In the genomic region with DNA sequence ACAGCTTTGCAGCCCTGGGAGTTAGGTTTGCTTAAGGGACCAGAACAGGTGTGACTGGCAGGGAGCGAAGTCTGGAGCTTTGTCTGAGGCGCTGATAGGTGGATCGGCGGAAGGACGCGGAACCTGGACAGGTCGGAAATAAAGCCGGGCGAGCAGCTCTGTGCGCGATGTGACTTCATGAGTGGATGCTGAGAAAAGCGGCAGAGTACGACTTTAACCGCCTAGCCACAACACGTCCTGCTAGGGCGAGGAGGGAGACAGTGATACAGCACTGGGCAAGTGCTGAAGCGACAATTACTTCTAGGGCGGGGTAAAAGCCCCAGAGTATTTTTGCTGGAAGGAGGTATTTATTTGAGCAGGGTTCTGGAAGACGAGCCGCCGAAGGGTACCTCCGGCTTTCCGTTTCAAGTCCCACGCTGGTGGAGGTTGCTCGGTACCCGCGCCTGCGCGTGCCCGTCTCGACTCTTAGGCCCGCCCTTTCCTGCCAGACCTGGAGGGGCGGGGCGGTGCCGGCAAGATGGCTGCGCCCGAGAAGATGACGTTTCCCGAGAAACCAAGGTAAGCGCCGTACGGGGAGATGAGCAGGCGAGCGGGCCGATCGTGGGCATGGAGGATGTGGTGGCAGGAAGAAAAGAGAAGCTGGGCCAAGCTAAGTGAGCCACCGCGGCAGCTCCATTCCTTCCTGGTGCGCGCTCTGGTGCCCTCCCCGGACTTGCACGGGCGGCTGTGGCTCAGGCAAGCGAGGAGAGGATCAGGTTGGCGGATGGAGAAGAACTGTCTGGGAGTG, we compare ENCODE assay signal across 8 cellular contexts. TPM values are rescaled to one million over a fixed set of nuclear protein-coding genes. Genes with fewer than 3 reads are reported as not detected.
A peak's percentile ranks its signal among the peaks of the same experiment; 100 is the strongest.
DNase-seq lines count a peak whose midpoint lies in the region; ATAC-seq and TF ChIP-seq lines count a peak whose summit lies in the region.

A gene with protein sequence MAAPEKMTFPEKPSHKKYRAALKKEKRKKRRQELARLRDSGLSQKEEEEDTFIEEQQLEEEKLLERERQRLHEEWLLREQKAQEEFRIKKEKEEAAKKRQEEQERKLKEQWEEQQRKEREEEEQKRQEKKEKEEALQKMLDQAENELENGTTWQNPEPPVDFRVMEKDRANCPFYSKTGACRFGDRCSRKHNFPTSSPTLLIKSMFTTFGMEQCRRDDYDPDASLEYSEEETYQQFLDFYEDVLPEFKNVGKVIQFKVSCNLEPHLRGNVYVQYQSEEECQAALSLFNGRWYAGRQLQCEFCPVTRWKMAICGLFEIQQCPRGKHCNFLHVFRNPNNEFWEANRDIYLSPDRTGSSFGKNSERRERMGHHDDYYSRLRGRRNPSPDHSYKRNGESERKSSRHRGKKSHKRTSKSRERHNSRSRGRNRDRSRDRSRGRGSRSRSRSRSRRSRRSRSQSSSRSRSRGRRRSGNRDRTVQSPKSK (plus strand): TSS at position 506 of the 787 bp plus-strand sequence. CDS start 12 bp downstream, at position 518.

- H3K27me3 ChIP-seq in right cardiac atrium (ENCODE audit: control insufficient read depth, insufficient read depth) (no peaks in the 10 kb centered on the region), rectal smooth muscle tissue (ENCODE audit: control insufficient read depth, insufficient read depth, low read length) (no peaks in the 10 kb centered on the region), aorta (ENCODE audit: control insufficient read depth in 1 of 2, insufficient read depth in 2 of 2, low read length in 1 of 2) (no peaks in the 10 kb centered on the region)

- under 1% methylated on average over 55 of the region's 55 CpGs for WGBS in right cardiac atrium
- WGBS in aorta, 2 donors = 0 to 1% methylated on average over 54 to 55 of the region's 55 CpGs

- peak within 1 kb of the TSS; percentile 39 for H3K27ac ChIP-seq in right cardiac atrium (ENCODE audit: low read length)
- H3K27ac ChIP-seq in rectal smooth muscle tissue (ENCODE audit: low read depth, low read length) = peak within 1 kb of the TSS; percentile 33
- H3K27ac ChIP-seq in aorta (ENCODE audit: low read depth in 1 of 2, low read length in 2 of 2) = peak within 1 kb of the TSS in 1 of 2 donors; percentile 72

- H3K36me3 ChIP-seq in rectal smooth muscle tissue (ENCODE audit: control insufficient read depth, insufficient read depth, low read length) (no peaks in the 10 kb centered on the region), aorta (ENCODE audit: control insufficient read depth in 1 of 2, insufficient read depth in 2 of 2, low read length in 1 of 2) (no peaks in the 10 kb centered on the region)

- TF ChIP-seq POLR2A in GM15510 (IDR thresholded peaks at IDR 0.05; ENCODE audit: borderline replicate concordance, extremely low read depth, insufficient read length) = peak; percentile 75

- H3K9me3 ChIP-seq in right cardiac atrium (ENCODE audit: control insufficient read depth, low read length) (no peaks in the 10 kb centered on the region), aorta (ENCODE audit: control insufficient read depth, low read length) (no peaks in the 10 kb centered on the region)

- peak within 1 kb of the TSS; percentile 35 for H3K9ac ChIP-seq in rectal smooth muscle tissue (ENCODE audit: low read length)

- ATAC-seq in HG02840 (IDR thresholded peaks at IDR 0.05; ENCODE audit: low FRiP score, unreplicated experiment) = peak; percentile 92
- peak; percentile 98 to 99 for ATAC-seq in right cardiac atrium
- ATAC-seq in aorta (ENCODE audit: low FRiP score) = peak; percentile 96

- peak within 1 kb of the TSS; percentile 63 for H3K4me3 ChIP-seq in right cardiac atrium (ENCODE audit: low read length)
- peak within 1 kb of the TSS; percentile 76 for H3K4me3 ChIP-seq in rectal smooth muscle tissue (ENCODE audit: low read length)
- H3K4me3 ChIP-seq in aorta (ENCODE audit: low read length in 2 of 2) = peak within 1 kb of the TSS; percentile 62 to 70

- H3K4me1 ChIP-seq in right cardiac atrium (ENCODE audit: control insufficient read depth, insufficient read depth, low read length) (no peaks in the 10 kb centered on the region), rectal smooth muscle tissue (ENCODE audit: control insufficient read depth, insufficient read depth, low read length) (no peaks in the 10 kb centered on the region), aorta (ENCODE audit: control insufficient read depth in 1 of 2, insufficient read depth in 2 of 2, low read length in 2 of 2) (no peaks in the 10 kb centered on the region)

- intact Hi-C loops in right cardiac atrium (cut with DNase I) (no loop called here), aorta (cut with DNase I) (loop anchor here (5.0 kb wide), 3 partner anchors 62 to 113 kb away; a partner anchor contains a TSS)

- DNase-seq in NCI-H1417 treated with DMSO at 0.1 percent for 48 hours (lab: John Stamatoyannopoulos, UW) = peak; percentile 94
- peak; percentile 75 to 94 (median 78) for DNase-seq in T-helper 1 cell
- DNase-seq in amygdala (lab: John Stamatoyannopoulos, UW) = peak in 55 of 56 donors; percentile 5 to 90 (median 67)
- DNase-seq in right cardiac atrium = peak; percentile 88 to 93 (median 91)
- peak; percentile 92 to 95 for DNase-seq in aorta

RNA-seq across cellular contexts. Expression of the gene that starts here (rescaled TPM):
- total RNA-seq in right cardiac atrium (1 to 10 TPM; 6.8 to 9.1 (median 8.3) TPM), aorta (10 to 100 TPM; 13.4 to 18.9 TPM)
- polyA plus RNA-seq in right cardiac atrium (13.6 TPM), aorta (10 to 100 TPM; 38.7 to 98.8 TPM)

Comparison
In these comparisons a context has a peak if more than half of its experiments do, and no peak if none do; other contexts are left out.
1. intact Hi-C loops: an anchor here in aorta (5.0 kb wide); none called in right cardiac atrium.